23 cellular contexts compared by ENCODE assay signal in genomic region chr21:46211786-46212720, GRCh38. TPM values are rescaled to one million over a fixed set of nuclear protein-coding genes. Genes with fewer than 3 reads are reported as not detected.
DNase-seq lines count a peak whose midpoint lies in the region; ATAC-seq and TF ChIP-seq lines count a peak whose summit lies in the region.
"Had no signal": no experiment of that assay in that cellular context is flagged by ENCODE, and none has a peak within 500 bp of the region (broad histone marks: within the 10 kb centered on the region; RNA-seq: fewer than 3 reads in every experiment).

No MANE protein-coding gene starts in this region.

- intact Hi-C loops in activated B cell treated with CpG ODN at 0.5 μM for 24 hours (cut with micrococcal nuclease): no loop called here

- POLR2A ChIA-PET in activated B cell treated with CpG ODN at 0.5 μM for 24 hours (lab: Charles Lee): no interaction called here

- H3K4me1 Mint-ChIP-seq in activated B cell treated with CpG ODN at 0.5 μM for 24 hours: no peaks in the 10 kb centered on the region
- peaks cover 16% of the 10 kb centered on the region for H3K4me1 Mint-ChIP-seq in glutamatergic neuron (ENCODE audit: low read depth, unreplicated experiment)
- H3K4me1 Mint-ChIP-seq in stimulated activated effector memory CD8-positive, alpha-beta T cell treated with anti-CD3 and anti-CD28 coated beads, Interleukin-12 subunit alpha, Interleukin-12 subunit beta, amount 100 ng/mL, for 72 hours: peaks cover 4% of the 10 kb centered on the region
- no peaks in the 10 kb centered on the region for H3K4me1 Mint-ChIP-seq in mesothelial cell of epicardium
- H3K4me1 Mint-ChIP-seq: activated CD4-positive, alpha-beta T cell treated with anti-CD3 and anti-CD28 coated beads for 36 hours had no signal

- H3K4me3 Mint-ChIP-seq in activated B cell treated with CpG ODN at 0.5 μM for 24 hours (no peak overlapping the region), glutamatergic neuron (ENCODE audit: unreplicated experiment) (no peak overlapping the region), mesothelial cell of epicardium (no peak overlapping the region)
- no peak overlapping the region for H3K4me3 Mint-ChIP-seq in stimulated activated effector memory CD8-positive, alpha-beta T cell treated with anti-CD3 and anti-CD28 coated beads, Interleukin-12 subunit alpha, Interleukin-12 subunit beta, amount 100 ng/mL, for 72 hours
- H3K4me3 Mint-ChIP-seq: activated CD4-positive, alpha-beta T cell treated with anti-CD3 and anti-CD28 coated beads for 36 hours; activated CD8-positive, alpha-beta memory T cell treated with anti-CD3 and anti-CD28 coated beads, Interleukin-2, amount 10 ng/mL, durations not matched to agents 7 days and 5 days; naive thymus-derived CD8-positive, alpha-beta T cell had no signal

- peak; percentile 53 for DNase-seq in activated effector memory CD4-positive, alpha-beta T cell treated with anti-CD3 and anti-CD28 coated beads, Interleukin-2, amount 50 U/mL, for 16 hours
- no peak for DNase-seq in activated effector memory CD4-positive, alpha-beta T cell treated with Interleukin-2 at 50 U/mL for 16 hours
- peak; percentile 7 for DNase-seq in activated B cell treated with CpG ODN at 0.5 μM for 24 hours
- DNase-seq in glutamatergic neuron: no peak
- no peak for DNase-seq in stimulated activated effector memory CD8-positive, alpha-beta T cell treated with anti-CD3 and anti-CD28 coated beads, Interleukin-12 subunit alpha, Interleukin-12 subunit beta, amount 100 ng/mL, for 72 hours (ENCODE audit: low spot score in 2 of 2)
- DNase-seq in GDM1 (lab: John Stamatoyannopoulos, UW): no peak
- no peak for DNase-seq in mesothelial cell of epicardium (ENCODE audit: low spot score in 2 of 2, unreplicated experiment in 2 of 2)
- DNase-seq: activated CD4-positive, alpha-beta T cell treated with anti-CD3 and anti-CD28 coated beads for 36 hours; activated CD8-positive, alpha-beta memory T cell treated with anti-CD3 and anti-CD28 coated beads, Interleukin-2, amount 10 ng/mL, durations not matched to agents 7 days and 5 days; brain microvascular endothelial cell; COR-L47; DMS79 treated with DMSO at 0.1 percent for 48 hours; foreskin melanocyte; Karpas-422; mesenchymal stem cell; naive thymus-derived CD8-positive, alpha-beta T cell; NCI-H1092 treated with DMSO at 0.1 percent for 48 hours; NCI-H2081 treated with DMSO at 0.1 percent for 48 hours; NCI-H446 treated with DMSO at 0.1 percent for 48 hours; RPMI8226 had no signal

- H3K27ac Mint-ChIP-seq in activated B cell treated with CpG ODN at 0.5 μM for 24 hours (no peak overlapping the region), glutamatergic neuron (ENCODE audit: unreplicated experiment) (peak overlapping the region; percentile 68), mesothelial cell of epicardium (no peak overlapping the region)
- H3K27ac Mint-ChIP-seq in stimulated activated effector memory CD8-positive, alpha-beta T cell treated with anti-CD3 and anti-CD28 coated beads, Interleukin-12 subunit alpha, Interleukin-12 subunit beta, amount 100 ng/mL, for 72 hours: peak overlapping the region; percentile 48
- H3K27ac Mint-ChIP-seq: activated CD4-positive, alpha-beta T cell treated with anti-CD3 and anti-CD28 coated beads for 36 hours; activated CD8-positive, alpha-beta memory T cell treated with anti-CD3 and anti-CD28 coated beads, Interleukin-2, amount 10 ng/mL, durations not matched to agents 7 days and 5 days; activated T-helper 2 cell treated with anti-CD3 and anti-CD28 coated beads, Interferon-gamma antibody, Interleukin-2, Interleukin-4, amounts not matched to agents 10 μg/mL and 5 μg/mL and 100 μg/mL, durations not matched to agents 14 hours and 24 hours and 36 hours had no signal

- H3K9me3 Mint-ChIP-seq in activated B cell treated with CpG ODN at 0.5 μM for 24 hours (no peaks in the 10 kb centered on the region), glutamatergic neuron (ENCODE audit: unreplicated experiment) (peaks cover 14% of the 10 kb centered on the region), mesothelial cell of epicardium (no peaks in the 10 kb centered on the region)
- H3K9me3 Mint-ChIP-seq in stimulated activated effector memory CD8-positive, alpha-beta T cell treated with anti-CD3 and anti-CD28 coated beads, Interleukin-12 subunit alpha, Interleukin-12 subunit beta, amount 100 ng/mL, for 72 hours: no peaks in the 10 kb centered on the region
- H3K9me3 Mint-ChIP-seq: activated T-helper 2 cell treated with anti-CD3 and anti-CD28 coated beads, Interferon-gamma antibody, Interleukin-2, Interleukin-4, amounts not matched to agents 10 μg/mL and 5 μg/mL and 100 μg/mL, durations not matched to agents 14 hours and 24 hours and 36 hours; naive thymus-derived CD8-positive, alpha-beta T cell had no signal

- H3K36me3 Mint-ChIP-seq in activated B cell treated with CpG ODN at 0.5 μM for 24 hours (ENCODE audit: low read depth): peaks cover 54% of the 10 kb centered on the region
- peaks cover 4% of the 10 kb centered on the region for H3K36me3 Mint-ChIP-seq in glutamatergic neuron (ENCODE audit: unreplicated experiment)
- H3K36me3 Mint-ChIP-seq in stimulated activated effector memory CD8-positive, alpha-beta T cell treated with anti-CD3 and anti-CD28 coated beads, Interleukin-12 subunit alpha, Interleukin-12 subunit beta, amount 100 ng/mL, for 72 hours: peaks cover 6% of the 10 kb centered on the region
- H3K36me3 Mint-ChIP-seq in mesothelial cell of epicardium: peaks cover 13% of the 10 kb centered on the region

- ATAC-seq in activated B cell treated with CpG ODN at 0.5 μM for 24 hours (ENCODE audit: low read depth): no peak
- ATAC-seq in stimulated activated effector memory CD8-positive, alpha-beta T cell treated with anti-CD3 and anti-CD28 coated beads, Interleukin-12 subunit alpha, Interleukin-12 subunit beta, amount 100 ng/mL, for 72 hours: no peak
- no peak for ATAC-seq in HG03378 (IDR thresholded peaks at IDR 0.05; ENCODE audit: unreplicated experiment)
- ATAC-seq: activated CD4-positive, alpha-beta T cell treated with anti-CD3 and anti-CD28 coated beads for 36 hours; activated CD8-positive, alpha-beta memory T cell treated with anti-CD3 and anti-CD28 coated beads, Interleukin-2, amount 10 ng/mL, durations not matched to agents 7 days and 5 days; naive thymus-derived CD8-positive, alpha-beta T cell had no signal

- CTCF ChIA-PET in activated B cell treated with CpG ODN at 0.5 μM for 24 hours (lab: Charles Lee): no interaction called here

- H3K27me3 Mint-ChIP-seq in activated B cell treated with CpG ODN at 0.5 μM for 24 hours (no peaks in the 10 kb centered on the region), glutamatergic neuron (ENCODE audit: unreplicated experiment) (peaks cover 14% of the 10 kb centered on the region), mesothelial cell of epicardium (ENCODE audit: low read depth) (no peaks in the 10 kb centered on the region)
- H3K27me3 Mint-ChIP-seq: activated CD4-positive, alpha-beta T cell treated with anti-CD3 and anti-CD28 coated beads for 36 hours; activated CD8-positive, alpha-beta memory T cell treated with anti-CD3 and anti-CD28 coated beads, Interleukin-2, amount 10 ng/mL, durations not matched to agents 7 days and 5 days; naive thymus-derived CD8-positive, alpha-beta T cell had no signal

- TF ChIP-seq CTCF in activated B cell treated with CpG ODN at 0.5 μM for 24 hours (IDR thresholded peaks at IDR 0.05) (no peak), glutamatergic neuron (IDR thresholded peaks at IDR 0.05; ENCODE audit: partially characterized antibody, unreplicated experiment) (no peak), mesothelial cell of epicardium (IDR thresholded peaks at IDR 0.05; ENCODE audit: unreplicated experiment) (no peak)

RNA-seq across cellular contexts. Expression of gene LSS, which starts 16.5 kb away (rescaled TPM):
- total RNA-seq in activated B cell treated with CpG ODN at 0.5 μM for 24 hours (76.3 and 99.0 TPM in 2 replicates), glutamatergic neuron (ENCODE audit: unreplicated experiment) (390 TPM), mesothelial cell of epicardium (78.2 to 85.8 TPM (median 80.6 TPM) in 3 replicates)

RNA-seq across cellular contexts. Expression of gene SPATC1L, which starts 27.8 kb away (rescaled TPM):
- total RNA-seq in activated B cell treated with CpG ODN at 0.5 μM for 24 hours (7.5 and 7.9 TPM in 2 replicates), glutamatergic neuron (ENCODE audit: unreplicated experiment) (58.7 TPM), mesothelial cell of epicardium (27.5 to 28.1 TPM (median 27.6 TPM) in 3 replicates)

RNA-seq across cellular contexts. Expression of gene FTCD, which starts 56.7 kb away (rescaled TPM):
- total RNA-seq in activated B cell treated with CpG ODN at 0.5 μM for 24 hours (0.69 and 0.73 TPM in 2 replicates), glutamatergic neuron (ENCODE audit: unreplicated experiment) (13.4 TPM), mesothelial cell of epicardium (8.8 to 12.5 TPM (median 9.6 TPM) in 3 replicates)
- total RNA-seq: activated CD8-positive, alpha-beta memory T cell treated with anti-CD3 and anti-CD28 coated beads, Interleukin-2, amount 10 ng/mL, durations not matched to agents 7 days and 5 days; epithelial cell of proximal tubule had no signal

Comparison
In these comparisons a context has a peak if more than half of its experiments do, and no peak if none do; other contexts are left out.
1. DNase-seq: peak in activated effector memory CD4-positive, alpha-beta T cell treated with anti-CD3 and anti-CD28 coated beads, Interleukin-2, amount 50 U/mL, for 16 hours (single experiment) and activated B cell treated with CpG ODN at 0.5 μM for 24 hours (single experiment); none in activated effector memory CD4-positive, alpha-beta T cell treated with Interleukin-2 at 50 U/mL for 16 hours (single experiment), glutamatergic neuron (single experiment), stimulated activated effector memory CD8-positive, alpha-beta T cell treated with anti-CD3 and anti-CD28 coated beads, Interleukin-12 subunit alpha, Interleukin-12 subunit beta, amount 100 ng/mL, for 72 hours (0 of 2), GDM1 (single experiment) and mesothelial cell of epicardium (0 of 2).
2. H3K27ac Mint-ChIP-seq: peak in glutamatergic neuron (single experiment) and stimulated activated effector memory CD8-positive, alpha-beta T cell treated with anti-CD3 and anti-CD28 coated beads, Interleukin-12 subunit alpha, Interleukin-12 subunit beta, amount 100 ng/mL, for 72 hours (single experiment); none in activated B cell treated with CpG ODN at 0.5 μM for 24 hours (single experiment) and mesothelial cell of epicardium (single experiment).